Comparison of ENCODE assay signal across 8 cellular contexts in genomic region chr14:59190372-59190771, GRCh38. TPM values are rescaled to one million over a fixed set of nuclear protein-coding genes. Genes with fewer than 3 reads are reported as not detected.
A peak's percentile ranks its signal among the peaks of the same experiment; 100 is the strongest.
DNase-seq lines count a peak whose midpoint lies in the region; ATAC-seq and TF ChIP-seq lines count a peak whose summit lies in the region.

No MANE protein-coding gene starts in this region.

- TF ChIP-seq POLR2A in IMR-90 (IDR thresholded peaks at IDR 0.05; ENCODE audit: low read depth, low read length): no peak

- H2BK15ac ChIP-seq in IMR-90 (ENCODE audit: low read depth, low read length): no peak overlapping the region

- H3K4me3 ChIP-seq in ACC112 (ENCODE audit: low read depth, low read length): peak overlapping the region; percentile 98
- H3K4me3 ChIP-seq in GM12864 (ENCODE audit: low read depth, low read length): peak overlapping the region; percentile 83
- peak overlapping the region; percentile 93 for H3K4me3 ChIP-seq in IMR-90 (ENCODE audit: insufficient read depth, low read depth, low read length)
- peak overlapping the region; percentile 98 for H3K4me3 ChIP-seq in skeletal muscle satellite cell (ENCODE audit: low read length)

- H3K79me1 ChIP-seq in IMR-90 (ENCODE audit: low read depth in 1 of 2, low read length in 2 of 2): peaks cover 18 to 29% of the 10 kb centered on the region in 2 experiments

- H4K5ac ChIP-seq in IMR-90 (ENCODE audit: low read depth, low read length): no peak overlapping the region; the same call in 1 of the 2 replicates

- H3K14ac ChIP-seq in IMR-90 (replicated peaks; ENCODE audit: low read depth, low read length): peak overlapping the region; percentile 62; the same call in 1 of the 2 replicates

- peak overlapping the region; percentile 19 to 25; a peak in 1 of 4 replicates for H4K8ac ChIP-seq in IMR-90 (ENCODE audit: low read depth in 2 of 2, low read length in 2 of 2)

- 0 out of 2 replicates have a peak overlapping the region, but pooled peaks have one; percentile 73 for H2BK120ac ChIP-seq in IMR-90 (ENCODE audit: low read depth, low read length)

- no peak overlapping the region for H3K56ac ChIP-seq in IMR-90 (ENCODE audit: extremely low read depth, insufficient read depth, low read length)

- DNase-seq in GM12864 (ENCODE audit: low read depth): no peak
- DNase-seq in IMR-90: no peak
- DNase-seq in activated B cell treated with CpG ODN at 0.5 μM for 24 hours: no peak
- peak; percentile 20 for DNase-seq in hepatic stellate cell (ENCODE audit: low spot score)

- H2AFZ ChIP-seq in ACC112 (ENCODE audit: low read length, unreplicated experiment) (peak overlapping the region; percentile 73), IMR-90 (replicated peaks; ENCODE audit: low read length, poor library complexity) (peak overlapping the region; percentile 99)

- H3K27me3 Mint-ChIP-seq in activated B cell treated with CpG ODN at 0.5 μM for 24 hours: peaks cover 5% of the 10 kb centered on the region

- POLR2A ChIA-PET in IMR-90 (lab: Charles Lee; ENCODE audit: unreplicated experiment) (no interaction called here), activated B cell treated with CpG ODN at 0.5 μM for 24 hours (lab: Charles Lee) (interaction anchor here (2.1 to 2.4 kb wide), 2 partner anchors 85 to 294 kb away, joined by 8 to 12 read pairs; partner anchors contain the start of genes JKAMP and L3HYPDH)

- H3K27ac ChIP-seq in ACC112 (ENCODE audit: low read depth, low read length) (peak overlapping the region; percentile 56), IMR-90 (ENCODE audit: insufficient read depth, low read length) (peak overlapping the region; percentile 46; the same call in 1 of the 2 replicates)

- TF ChIP-seq RAD21 in IMR-90 (IDR thresholded peaks at IDR 0.05; ENCODE audit: low read length): no peak; the same call in 1 of the 2 replicates

- CTCF ChIA-PET in IMR-90 (lab: Yijun Ruan, JAX): interaction anchor here (0.7 to 1.3 kb wide), 4 partner anchors 16 to 239 kb away, joined by 3 to 4 read pairs (median 3); no protein-coding TSS in a partner anchor
- CTCF ChIA-PET in activated B cell treated with CpG ODN at 0.5 μM for 24 hours (lab: Charles Lee): interaction anchor here (1.2 to 1.7 kb wide), 3 partner anchors 11 to 57 kb away, joined by 3 to 5 read pairs (median 4); no protein-coding TSS in a partner anchor

- H3K27ac Mint-ChIP-seq in activated B cell treated with CpG ODN at 0.5 μM for 24 hours: peak overlapping the region; percentile 87

- no peaks in the 10 kb centered on the region for H3K27me3 ChIP-seq in ACC112 (ENCODE audit: insufficient read depth, low read length)
- no peaks in the 10 kb centered on the region; the same call in 1 of the 2 replicates for H3K27me3 ChIP-seq in IMR-90 (ENCODE audit: control insufficient read depth, insufficient read depth, low read length)
- H3K27me3 ChIP-seq in skeletal muscle satellite cell (ENCODE audit: control insufficient read depth, insufficient read depth, low read length): peaks cover 18% of the 10 kb centered on the region

- no peaks in the 10 kb centered on the region for H3K36me3 ChIP-seq in ACC112 (ENCODE audit: insufficient read depth, low read length)
- no peaks in the 10 kb centered on the region for H3K36me3 ChIP-seq in IMR-90 (ENCODE audit: control insufficient read depth, insufficient read depth, low read length)
- H3K36me3 ChIP-seq in skeletal muscle satellite cell (ENCODE audit: insufficient read depth, low read length): no peaks in the 10 kb centered on the region

- WGBS in IMR-90 (ENCODE audit: extremely low coverage in 2 of 2, insufficient read length in 1 of 2), 2 experiments: 20% methylated on average over 1 of the region's 6 CpGs; no CpG with 5 or more reads in 1 of the 2 experiments

- peak overlapping the region; percentile 73 for H3K9ac ChIP-seq in IMR-90 (ENCODE audit: low read depth, low read length)
- H3K9ac ChIP-seq in skeletal muscle satellite cell (ENCODE audit: low read depth, low read length): peak overlapping the region; percentile 83

- no peak overlapping the region for H2BK20ac ChIP-seq in IMR-90 (ENCODE audit: low read depth, low read length)

- dilution Hi-C loops in IMR-90 (cut with HindIII; ENCODE audit: low sequenced_read_pairs, unreplicated experiment): no loop called here

- BruUV-seq in IMR-90 (replicated peaks; lab: Mats Ljungman, UMichigan): no TSS peak

- H3K18ac ChIP-seq in IMR-90 (ENCODE audit: low read depth, low read length): no peak overlapping the region

- H3K4me1 ChIP-seq in ACC112 (ENCODE audit: control insufficient read depth, insufficient read depth, low read length, unreplicated experiment) (peaks cover 19% of the 10 kb centered on the region), IMR-90 (ENCODE audit: control insufficient read depth, insufficient read depth, low read length) (peaks cover 4% of the 10 kb centered on the region), skeletal muscle satellite cell (ENCODE audit: control insufficient read depth, insufficient read depth, low read length) (peaks cover 11% of the 10 kb centered on the region)

- intact Hi-C loops in IMR-90 (cut with micrococcal nuclease): loop anchor here (5.0 kb wide), 1 partner anchor 142 kb away; no protein-coding TSS in a partner anchor
- intact Hi-C loops in activated B cell treated with CpG ODN at 0.5 μM for 24 hours (cut with micrococcal nuclease): no loop called here

- no peak overlapping the region for H3K4ac ChIP-seq in IMR-90 (ENCODE audit: low read depth, low read length)

- peaks cover 6% of the 10 kb centered on the region for H3K36me3 Mint-ChIP-seq in activated B cell treated with CpG ODN at 0.5 μM for 24 hours (ENCODE audit: low read depth)

- no peak for TF ChIP-seq CTCF in GM12864 (IDR thresholded peaks at IDR 0.05; ENCODE audit: low read depth, low read length, missing control alignments)
- TF ChIP-seq CTCF in IMR-90 (conservative IDR thresholded peaks at IDR 0.05; ENCODE audit: low read depth, low read length): peak; percentile 18; the same call in 1 of the 2 replicates
- no peak for TF ChIP-seq CTCF in activated B cell treated with CpG ODN at 0.5 μM for 24 hours (IDR thresholded peaks at IDR 0.05)

- H4K20me1 ChIP-seq in IMR-90 (ENCODE audit: insufficient read depth, low read length): no peaks in the 10 kb centered on the region

- peaks cover 3% of the 10 kb centered on the region; the same call in 1 of the 2 replicates for H3K9me1 ChIP-seq in IMR-90 (ENCODE audit: insufficient read depth, low read length)

- peak overlapping the region; percentile 4 for H2AK9ac ChIP-seq in IMR-90 (replicated peaks; ENCODE audit: low read depth, low read length, poor library complexity)

- no peaks in the 10 kb centered on the region for H3K9me3 Mint-ChIP-seq in activated B cell treated with CpG ODN at 0.5 μM for 24 hours

- H3K4me1 Mint-ChIP-seq in activated B cell treated with CpG ODN at 0.5 μM for 24 hours: peaks cover 21% of the 10 kb centered on the region

- in situ Hi-C loops in IMR-90 (cut with MboI; ENCODE audit: low sequenced_read_pairs): no loop called here

- H3K23ac ChIP-seq in IMR-90 (ENCODE audit: low read depth, low read length): peak overlapping the region; percentile 36

- H3K4me2 ChIP-seq in IMR-90 (ENCODE audit: low read depth, low read length): peak overlapping the region; percentile 93
- peak overlapping the region; percentile 99 for H3K4me2 ChIP-seq in skeletal muscle satellite cell (ENCODE audit: low read length)

- no peak overlapping the region for H2BK5ac ChIP-seq in IMR-90 (ENCODE audit: low read depth, low read length, poor library complexity, severe bottlenecking)

- H3K4me3 Mint-ChIP-seq in activated B cell treated with CpG ODN at 0.5 μM for 24 hours: peak overlapping the region; percentile 93

- H3K9me3 ChIP-seq in IMR-90 (ENCODE audit: control insufficient read depth, insufficient read depth, low read length) (no peaks in the 10 kb centered on the region), skeletal muscle satellite cell (replicated peaks; ENCODE audit: low read length) (no peaks in the 10 kb centered on the region)

- no peak overlapping the region for H4K91ac ChIP-seq in IMR-90 (ENCODE audit: insufficient read depth, low read depth, low read length)

- peak overlapping the region; percentile 34; the same call in 1 of the 2 replicates for H2AK5ac ChIP-seq in IMR-90 (ENCODE audit: low read depth, low read length)

- H3K79me2 ChIP-seq in ACC112 (ENCODE audit: control insufficient read depth, insufficient read depth, low read length, unreplicated experiment): peaks cover 51% of the 10 kb centered on the region

- ATAC-seq in IMR-90 (ENCODE audit: low read depth): no peak
- ATAC-seq in activated B cell treated with CpG ODN at 0.5 μM for 24 hours (ENCODE audit: low read depth): no peak
- no peak for ATAC-seq in HG03139 (IDR thresholded peaks at IDR 0.05; ENCODE audit: unreplicated experiment)
- ATAC-seq in GM18868 (IDR thresholded peaks at IDR 0.05; ENCODE audit: unreplicated experiment): no peak

TF ChIP-seq in IMR-90, 13 proteins besides CTCF, POLR2A, EP300 and RAD21:
- TF ChIP-seq, protein P1, sequence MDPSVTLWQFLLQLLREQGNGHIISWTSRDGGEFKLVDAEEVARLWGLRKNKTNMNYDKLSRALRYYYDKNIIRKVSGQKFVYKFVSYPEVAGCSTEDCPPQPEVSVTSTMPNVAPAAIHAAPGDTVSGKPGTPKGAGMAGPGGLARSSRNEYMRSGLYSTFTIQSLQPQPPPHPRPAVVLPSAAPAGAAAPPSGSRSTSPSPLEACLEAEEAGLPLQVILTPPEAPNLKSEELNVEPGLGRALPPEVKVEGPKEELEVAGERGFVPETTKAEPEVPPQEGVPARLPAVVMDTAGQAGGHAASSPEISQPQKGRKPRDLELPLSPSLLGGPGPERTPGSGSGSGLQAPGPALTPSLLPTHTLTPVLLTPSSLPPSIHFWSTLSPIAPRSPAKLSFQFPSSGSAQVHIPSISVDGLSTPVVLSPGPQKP (IDR thresholded peaks at IDR 0.05; ENCODE audit: borderline replicate concordance, low read depth, low read length): no peak
- no peak for TF ChIP-seq CEBPB (IDR thresholded peaks at IDR 0.05; ENCODE audit: low read depth, low read length)

RNA-seq across cellular contexts. Expression of gene DAAM1, which starts 1.9 kb away (rescaled TPM):
- total RNA-seq in IMR-90 (2012; rRNA removed): 5.4 and 10.3 TPM in 2 replicates
- 3.5 and 4.8 TPM in 2 replicates for polyA plus RNA-seq in IMR-90 (2012; rRNA removed)
- 0.53 and 1.7 TPM in 2 replicates for polyA plus RNA-seq in IMR-90 (2012; cell fraction: cytosol; rRNA removed)
- polyA plus RNA-seq in IMR-90 (2012; cell fraction: nucleus; rRNA removed; ENCODE audit: low replicate concordance): 1.3 and 12.2 TPM in 2 replicates
- total RNA-seq in activated B cell treated with CpG ODN at 0.5 μM for 24 hours: 29.6 and 38.7 TPM in 2 replicates
- 11.6 and 12.7 TPM in 2 replicates for total RNA-seq in skeletal muscle satellite cell (2012; rRNA removed)
